ENCODE assay signal across 2 cellular contexts in the genomic region with DNA sequence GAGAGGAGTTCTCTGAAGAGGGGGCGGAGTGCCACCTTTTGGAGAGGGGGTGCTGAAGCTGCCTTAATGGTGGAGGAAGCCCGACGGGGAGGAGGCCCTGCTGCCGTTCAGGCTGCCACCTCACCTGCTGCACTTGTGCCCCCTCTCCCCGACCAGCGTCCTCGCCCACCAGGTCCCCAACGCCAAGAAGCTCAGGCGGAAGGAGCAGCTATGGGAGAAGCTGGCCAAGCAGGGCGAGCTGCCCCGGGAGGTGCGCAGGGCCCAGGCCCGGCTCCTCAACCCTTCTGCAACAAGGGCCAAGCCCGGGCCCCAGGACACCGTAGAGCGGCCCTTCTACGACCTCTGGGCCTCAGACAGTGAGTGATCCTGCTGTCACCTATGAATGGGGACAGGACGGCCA.
TF ChIP-seq lines count a peak whose summit lies in the region.

No MANE protein-coding gene starts in this region.

TF ChIP-seq in PFSK-1, 5 proteins besides CTCF, POLR2A, EP300 and RAD21:
- TF ChIP-seq POLR2AphosphoS5 (IDR thresholded peaks at IDR 0.05; ENCODE audit: low read depth, low read length) (0 out of 2 replicates have a peak, but pooled peaks have one; percentile 11), SIN3A (IDR thresholded peaks at IDR 0.05; ENCODE audit: borderline replicate concordance, insufficient read depth, low read length) (no peak), TAF1 (IDR thresholded peaks at IDR 0.05; ENCODE audit: borderline replicate concordance, insufficient read depth, low read length) (no peak)

TF ChIP-seq in H1, 55 proteins besides CTCF, POLR2A, EP300 and RAD21:
- TF ChIP-seq EGR1 (IDR thresholded peaks at IDR 0.05; ENCODE audit: borderline replicate concordance, low read depth, low read length) (no peak), POLR2AphosphoS5 (IDR thresholded peaks at IDR 0.05; ENCODE audit: low read depth, low read length) (0 out of 2 replicates have a peak, but pooled peaks have one; percentile 30)
